Comparison of ENCODE assay signal across 2 cellular contexts in genomic region chr19:46413262-46414031, GRCh38.
TF ChIP-seq lines count a peak whose summit lies in the region.

Gene CCDC8 (minus strand): TSS chr19:46413564. CDS start chr19:46412810, 754 bp downstream.

TF ChIP-seq in HEK293, 187 proteins besides CTCF, POLR2A, EP300 and RAD21 (continued from another document and continues in another):
- TF ChIP-seq PRDM4 (tag by site-specific recombination; IDR thresholded peaks at IDR 0.05), result no peak
- TF ChIP-seq BCL11A (tag by site-specific recombination; IDR thresholded peaks at IDR 0.05; ENCODE audit: low read depth), result peak; percentile 64; the same call in 1 of the 2 replicates
- peak; percentile 91 for TF ChIP-seq ZXDB (tag by site-specific recombination; IDR thresholded peaks at IDR 0.05)
- peak; percentile 59; the same call in 1 of the 2 replicates for TF ChIP-seq ZEB2 (tag by site-specific recombination; IDR thresholded peaks at IDR 0.05)
- TF ChIP-seq ZNF600 (tag by site-specific recombination; IDR thresholded peaks at IDR 0.05), result peak; percentile 83
- TF ChIP-seq ZNF362 (tag by site-specific recombination; IDR thresholded peaks at IDR 0.05), result no peak
- peak; percentile 96 for TF ChIP-seq KLF8 (tag by site-specific recombination; IDR thresholded peaks at IDR 0.05)
- peak; percentile 63 for TF ChIP-seq ZBTB11 (tag by site-specific recombination; conservative IDR thresholded peaks at IDR 0.05; ENCODE audit: low read depth)
- no peak for TF ChIP-seq ZNF404 (tag by site-specific recombination; IDR thresholded peaks at IDR 0.05)
- TF ChIP-seq ZNF239 (tag by site-specific recombination; IDR thresholded peaks at IDR 0.05), result 0 out of 2 replicates have a peak, but pooled peaks have one; percentile 29
- no peak for TF ChIP-seq ELK4 (IDR thresholded peaks at IDR 0.05; ENCODE audit: borderline replicate concordance, low read depth, low read length)
- peak; percentile 50; the same call in 1 of the 2 replicates for TF ChIP-seq TSHZ1 (tag by site-specific recombination; IDR thresholded peaks at IDR 0.05; ENCODE audit: borderline replicate concordance)
- TF ChIP-seq ZNF560 (tag by site-specific recombination; IDR thresholded peaks at IDR 0.05; ENCODE audit: borderline replicate concordance), result no peak

TF ChIP-seq in K562, 482 proteins besides CTCF, POLR2A, EP300 and RAD21 (continued from another document and continues in another):
- TF ChIP-seq ID3 (CRISPR knock-in tag; IDR thresholded peaks at IDR 0.05) (no peak), ID3 (tag; IDR thresholded peaks at IDR 0.05) (peak; percentile 45; the same call in 1 of the 2 replicates), ZNF444 (CRISPR knock-in tag; IDR thresholded peaks at IDR 0.05) (0 out of 2 replicates have a peak, but pooled peaks have one; percentile 51), GTF2F1 (IDR thresholded peaks at IDR 0.05; ENCODE audit: low read depth, low read length) (peak; percentile 60; the same call in 1 of the 2 replicates), SNIP1 (IDR thresholded peaks at IDR 0.05; ENCODE audit: low read depth) (no peak), GABPA (tag; conservative IDR thresholded peaks at IDR 0.05; ENCODE audit: low read depth) (peak; percentile 89), CBFB (CRISPR knock-in tag; IDR thresholded peaks at IDR 0.05) (no peak), YY1 (IDR thresholded peaks at IDR 0.05; ENCODE audit: borderline replicate concordance in 1 of 3, control insufficient read depth in 1 of 3, extremely low read depth in 1 of 3, insufficient read depth in 3 of 3, insufficient read length in 1 of 3, insufficient replicate concordance in 2 of 3, low read depth in 1 of 3, low read length in 2 of 3) (peak; percentile 50 to 90 (median 85)), STAG1 (CRISPR knock-in tag; IDR thresholded peaks at IDR 0.05; ENCODE audit: borderline replicate concordance) (no peak), EGR1 (conservative IDR thresholded peaks at IDR 0.05) (peak; percentile 38; the same call in 1 of the 2 replicates), THAP7 (CRISPR knock-in tag; IDR thresholded peaks at IDR 0.05) (no peak), KDM5B (IDR thresholded peaks at IDR 0.05; ENCODE audit: insufficient replicate concordance, low read depth, low read length) (peak; percentile 96), VEZF1 (CRISPR knock-in tag; IDR thresholded peaks at IDR 0.05) (peak; percentile 90), HMG20A (CRISPR knock-in tag; conservative IDR thresholded peaks at IDR 0.05) (no peak), FOXA1 (IDR thresholded peaks at IDR 0.05; ENCODE audit: borderline replicate concordance) (no peak), SMAD1 (IDR thresholded peaks at IDR 0.05; ENCODE audit: low read depth, low read length, partially characterized antibody) (no peak), ZNF57 (CRISPR knock-in tag; IDR thresholded peaks at IDR 0.05) (no peak), SIX5 (IDR thresholded peaks at IDR 0.05; ENCODE audit: borderline replicate concordance in 1 of 2, insufficient read depth in 1 of 2, low read depth in 1 of 2, low read length in 2 of 2) (peak in 1 of 2 experiments; percentile 21; a peak in 1 of 4 replicates), SNAPC5 (CRISPR knock-in tag; IDR thresholded peaks at IDR 0.05) (no peak), MIER1 (IDR thresholded peaks at IDR 0.05; ENCODE audit: low read depth) (no peak), PTTG1 (tag; IDR thresholded peaks at IDR 0.05; ENCODE audit: low read depth) (no peak), JUN (IDR thresholded peaks at IDR 0.05; ENCODE audit: borderline replicate concordance, low read depth, low read length) (no peak), JUN (CRISPR knock-in tag; IDR thresholded peaks at IDR 0.05; ENCODE audit: borderline replicate concordance) (peak; percentile 54; the same call in 1 of the 2 replicates), UBTF (IDR thresholded peaks at IDR 0.05; ENCODE audit: borderline replicate concordance in 1 of 2, low read depth in 2 of 2, low read length in 2 of 2) (peak; percentile 86 to 88), ZNF668 (CRISPR knock-in tag; IDR thresholded peaks at IDR 0.05) (no peak), NR0B1 (IDR thresholded peaks at IDR 0.05; ENCODE audit: partially characterized antibody) (no peak), RBM25 (IDR thresholded peaks at IDR 0.05; ENCODE audit: low read depth, low read length, severe bottlenecking) (peak; percentile 71), NONO (IDR thresholded peaks at IDR 0.05; ENCODE audit: low read depth in 2 of 2, low read length in 1 of 2) (0 out of 4 replicates have a peak, but pooled peaks of 1 of the 2 experiments have one; percentile 58), LCOR (CRISPR knock-in tag; IDR thresholded peaks at IDR 0.05) (0 out of 2 replicates have a peak, but pooled peaks have one; percentile 31), ZBTB9 (CRISPR knock-in tag; IDR thresholded peaks at IDR 0.05) (peak; percentile 67; the same call in 1 of the 2 replicates), ZBTB17 (CRISPR knock-in tag; IDR thresholded peaks at IDR 0.05) (no peak; the same call in 1 of the 2 replicates), CREM (IDR thresholded peaks at IDR 0.05; ENCODE audit: low read depth) (peak; percentile 83), POLR2G (IDR thresholded peaks at IDR 0.05; ENCODE audit: low read depth, low read length) (peak; percentile 95), TCF15 (CRISPR knock-in tag; IDR thresholded peaks at IDR 0.05) (no peak), ZNF174 (CRISPR knock-in tag; IDR thresholded peaks at IDR 0.05) (no peak), ZNF143 (CRISPR knock-in tag; IDR thresholded peaks at IDR 0.05) (no peak), TAL1 (IDR thresholded peaks at IDR 0.05) (no peak), TCF7 (IDR thresholded peaks at IDR 0.05; ENCODE audit: borderline replicate concordance) (0 out of 2 replicates have a peak, but pooled peaks have one; percentile 62), SETDB1 (IDR thresholded peaks at IDR 0.05; ENCODE audit: low read length) (no peak), CCAR2 (IDR thresholded peaks at IDR 0.05; ENCODE audit: low read depth, low read length) (no peak), NRF1 (conservative IDR thresholded peaks at IDR 0.05 in 1 of 2, IDR thresholded peaks at IDR 0.05 in 1 of 2) (peak in 1 of 2 experiments; percentile 58; a peak in 2 of 4 replicates)
